Comparison of ENCODE assay signal across 21 cellular contexts in genomic region chr7:42126475-42127231, GRCh38.
"Had no signal": no experiment of that assay in that cellular context is flagged by ENCODE, and none has a peak within 500 bp of the region (broad histone marks: within the 10 kb centered on the region; RNA-seq: fewer than 3 reads in every experiment).

No MANE protein-coding gene starts in this region.

- H3K27ac Mint-ChIP-seq: activated CD4-positive, alpha-beta T cell treated with anti-CD3 and anti-CD28 coated beads for 36 hours; activated naive CD8-positive, alpha-beta T cell treated with anti-CD3 and anti-CD28 coated beads, Interleukin-2, amount 50 U/mL, for 24 hours; stimulated activated memory B cell treated with anti-CD40 and anti-IgM and Interleukin-4, amounts not matched to agents 10 μg/mL and 1 μg/mL and 100 μg/mL, for 72 hours; T-helper 2 cell treated with Interferon-gamma antibody and Interleukin-4, amounts not matched to agents 5 μg/mL and 100 μg/mL, for 36 hours; WTC11 had no signal

- ATAC-seq: activated CD4-positive, alpha-beta T cell treated with anti-CD3 and anti-CD28 coated beads for 36 hours; activated naive CD8-positive, alpha-beta T cell treated with anti-CD3 and anti-CD28 coated beads, Interleukin-2, amount 50 U/mL, for 24 hours; left colon; stimulated activated memory B cell treated with anti-CD40 and anti-IgM and Interleukin-4, amounts not matched to agents 10 μg/mL and 1 μg/mL and 100 μg/mL, for 72 hours; WTC11 had no signal

- H3K4me1 ChIP-seq: esophagus squamous epithelium, spleen, uterus had no signal

- H3K9ac ChIP-seq: SK-N-SH had no signal

- H3K9me3 Mint-ChIP-seq: activated naive CD8-positive, alpha-beta T cell treated with anti-CD3 and anti-CD28 coated beads, Interleukin-2, amount 50 U/mL, for 24 hours; T-helper 2 cell treated with Interferon-gamma antibody and Interleukin-4, amounts not matched to agents 5 μg/mL and 100 μg/mL, for 36 hours had no signal

- H3K9me3 ChIP-seq: esophagus squamous epithelium, sigmoid colon, uterus had no signal

- H3K36me3 ChIP-seq: sigmoid colon, spleen, uterus had no signal

- H3K36me3 Mint-ChIP-seq: stimulated activated memory B cell treated with anti-CD40 and anti-IgM and Interleukin-4, amounts not matched to agents 10 μg/mL and 1 μg/mL and 100 μg/mL, for 72 hours had no signal

- H3K27me3 ChIP-seq: esophagus squamous epithelium, sigmoid colon, spleen, uterus had no signal

- H3K4me2 ChIP-seq: SK-N-SH had no signal

- DNase-seq: activated CD4-positive, alpha-beta T cell treated with anti-CD3 and anti-CD28 coated beads for 36 hours; activated CD4-positive, alpha-beta T cell treated with anti-CD3 and anti-CD28 coated beads, Interleukin-2, amount 50 U/mL, for 48 hours; activated naive CD4-positive, alpha-beta T cell; activated naive CD8-positive, alpha-beta T cell treated with anti-CD3 and anti-CD28 coated beads, Interleukin-2, amount 50 U/mL, for 24 hours; activated T-cell treated with anti-CD3 and anti-CD28 coated beads for 4 hours; anterior cingulate cortex; effector CD4-positive, alpha-beta T cell; esophagus squamous epithelium; islet precursor cell; left colon; posterior cingulate gyrus; sigmoid colon; SK-N-SH; spleen; stimulated activated CD4-positive, alpha-beta T cell treated with anti-CD3 and anti-CD28 coated beads, Interleukin-4, amount 100 ng/mL, for 4 hours; uterus had no signal

- H3K4me1 Mint-ChIP-seq: activated CD4-positive, alpha-beta T cell treated with anti-CD3 and anti-CD28 coated beads for 36 hours; activated naive CD8-positive, alpha-beta T cell treated with anti-CD3 and anti-CD28 coated beads, Interleukin-2, amount 50 U/mL, for 24 hours; stimulated activated memory B cell treated with anti-CD40 and anti-IgM and Interleukin-4, amounts not matched to agents 10 μg/mL and 1 μg/mL and 100 μg/mL, for 72 hours had no signal

- H3K4me3 ChIP-seq: coronary artery, esophagus squamous epithelium, lung, sigmoid colon, spleen, uterus had no signal

- H3K4me3 Mint-ChIP-seq: activated CD4-positive, alpha-beta T cell treated with anti-CD3 and anti-CD28 coated beads for 36 hours; activated naive CD8-positive, alpha-beta T cell treated with anti-CD3 and anti-CD28 coated beads, Interleukin-2, amount 50 U/mL, for 24 hours; stimulated activated memory B cell treated with anti-CD40 and anti-IgM and Interleukin-4, amounts not matched to agents 10 μg/mL and 1 μg/mL and 100 μg/mL, for 72 hours; T-helper 2 cell treated with Interferon-gamma antibody and Interleukin-4, amounts not matched to agents 5 μg/mL and 100 μg/mL, for 36 hours; WTC11 had no signal

- H3K27ac ChIP-seq: coronary artery, esophagus squamous epithelium, sigmoid colon, spleen, uterus had no signal
